In the genomic region with DNA sequence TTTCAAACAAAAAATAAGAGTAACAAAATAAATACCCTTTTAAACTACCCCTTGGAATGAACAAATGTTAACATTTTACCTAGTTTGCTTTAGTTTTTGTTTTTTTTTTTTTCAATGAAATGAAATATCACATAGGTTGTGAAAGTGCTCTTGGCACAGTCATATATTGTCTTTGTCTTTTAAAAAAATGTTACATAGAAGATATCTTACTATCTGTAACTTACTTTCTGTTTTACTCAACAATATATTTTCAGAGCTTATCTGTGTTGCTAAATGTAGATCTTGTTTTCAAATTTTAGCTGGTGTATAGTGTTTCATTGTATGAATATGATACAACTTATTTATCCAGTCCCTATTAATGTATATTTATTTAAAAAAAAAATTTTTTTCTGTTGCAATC, we compare ENCODE assay signal across 37 cellular contexts. TPM values are rescaled to one million over a fixed set of nuclear protein-coding genes. Genes with fewer than 3 reads are reported as not detected.
DNase-seq lines count a peak whose midpoint lies in the region; ATAC-seq, FAIRE-seq and TF ChIP-seq lines count a peak whose summit lies in the region.
"Had no signal": no experiment of that assay in that cellular context is flagged by ENCODE, and none has a peak within 500 bp of the region (broad histone marks: within the 10 kb centered on the region; RNA-seq: fewer than 3 reads in every experiment).

No MANE protein-coding gene starts in this region.

- H3K9me3 ChIP-seq in GM12878 (replicated peaks; ENCODE audit: control insufficient read depth, insufficient read depth, low read length) = no peaks in the 10 kb centered on the region; the same call in 2 of the 3 replicates
- H3K9me3 ChIP-seq: Caco-2, esophagus squamous epithelium, heart left ventricle, thoracic aorta, uterus had no signal

- peaks cover 2% of the 10 kb centered on the region for H3K79me2 ChIP-seq in GM12878 (ENCODE audit: control insufficient read depth, insufficient read depth, low read length)

- no TSS peak for BruUV-seq in GM12878 (replicated peaks; lab: Mats Ljungman, UMichigan)

- POLR2A ChIA-PET in GM12878 (lab: Charles Lee) = interaction anchor here (0.7 to 2.2 kb wide), 3 partner anchors 10 to 1714 kb away, joined by 3 to 5 read pairs (median 3); no protein-coding TSS in a partner anchor

- H3K9ac ChIP-seq in GM12878 (ENCODE audit: control insufficient read depth, insufficient read depth, low read length) = no peak overlapping the region
- H3K9ac ChIP-seq: GM23248, neural progenitor cell had no signal

- H3K27ac ChIP-seq in GM12878 (ENCODE audit: control insufficient read depth, insufficient read depth) = no peak overlapping the region
- H3K27ac ChIP-seq: brain microvascular endothelial cell, esophagus squamous epithelium, GM23248, heart left ventricle, neural progenitor cell, thoracic aorta, uterus, WERI-Rb-1 had no signal

- SMC1A ChIA-PET in GM12878 (lab: Charles Lee; ENCODE audit: uncharacterized antibody, unreplicated experiment) = interaction anchor here (1.1 to 3.1 kb wide), 4 partner anchors 10 to 267 kb away, joined by 3 to 16 read pairs (median 4); a partner anchor contains a TSS

- no peak for DNase-seq in activated CD4-positive, CD25-positive, alpha-beta regulatory T cell treated with anti-CD3 and anti-CD28 coated beads, Interleukin-2, amount 50 U/mL, for 72 hours
- DNase-seq in GM12878 (ENCODE audit: low read depth, low spot score) (no peak), GM12891 (ENCODE audit: insufficient read length, low spot score) (no peak), DMS53 (lab: John Stamatoyannopoulos, UW) (no peak)
- DNase-seq: activated CD4-positive, alpha-beta T cell treated with anti-CD3 and anti-CD28 coated beads, Interleukin-2, amount 50 U/mL, for 1 hour; activated naive CD4-positive, alpha-beta T cell treated with anti-CD3 and anti-CD28 coated beads, Interleukin-2, amount 50 U/mL, for 16 hours; amniotic stem cell; brain microvascular endothelial cell; Caco-2; cerebellar nuclear complex; dermis blood vessel endothelial cell; DMS79; esophagus squamous epithelium; foreskin melanocyte; GDM1; GM23248; heart left ventricle; Kasumi-1; NCI-H1417 treated with DMSO at 0.1 percent for 48 hours; NCI-H2081 treated with DMSO at 0.1 percent for 48 hours; NCI-H226; NCI-H69; Right ventricle myocardium superior; stimulated activated CD4-positive, alpha-beta T cell treated with anti-CD3 and anti-CD28 coated beads, Interleukin-1b, Interleukin-23, amount 100 ng/mL, for 48 hours; uterus; WERI-Rb-1 had no signal

- peaks cover 4% of the 10 kb centered on the region; the same call in 1 of the 2 replicates for H3K4me1 ChIP-seq in GM12878 (ENCODE audit: control insufficient read depth, insufficient read depth, low read length)
- H3K4me1 ChIP-seq: Caco-2, esophagus squamous epithelium, neural progenitor cell, uterus had no signal

- no peaks in the 10 kb centered on the region for H4K20me1 ChIP-seq in GM12878 (ENCODE audit: control insufficient read depth, insufficient read depth)

- TF ChIP-seq POLR2A in GM12878 (IDR thresholded peaks at IDR 0.05; ENCODE audit: low read depth, low read length) (no peak), GM12891 (IDR thresholded peaks at IDR 0.05; ENCODE audit: low read depth, low read length) (no peak)

- RAD21 ChIA-PET in GM12878 (lab: Charles Lee; ENCODE audit: unreplicated experiment) = interaction anchor here (1.8 kb wide), 1 partner anchor 10 kb away, joined by 6 read pairs; a partner anchor contains a TSS

- H3K36me3 ChIP-seq in GM12878 (ENCODE audit: control insufficient read depth in 2 of 2, insufficient read depth in 2 of 2, low read length in 1 of 2) = no peaks in the 10 kb centered on the region; a peak in 1 of 4 replicates
- H3K36me3 ChIP-seq: brain microvascular endothelial cell, neural progenitor cell, thoracic aorta, uterus had no signal

- FAIRE-seq in GM12878 (lab: Jason Lieb, UNC) = no peak
- FAIRE-seq in GM12891 (lab: Jason Lieb, UNC) = no peak
- FAIRE-seq: GM18507, keratinocyte had no signal

- TF ChIP-seq EP300 in GM12878 (IDR thresholded peaks at IDR 0.05; ENCODE audit: borderline replicate concordance in 1 of 2, control insufficient read depth in 1 of 2, low read depth in 2 of 2, low read length in 2 of 2) = no peak

- TF ChIP-seq RAD21 in GM12878 (IDR thresholded peaks at IDR 0.05; ENCODE audit: insufficient read depth, low read depth, low read length) = no peak

- TF ChIP-seq CTCF in GM12878 (IDR thresholded peaks at IDR 0.05 in 2 of 3, conservative IDR thresholded peaks at IDR 0.05 in 1 of 3; ENCODE audit: control insufficient read depth in 2 of 3, extremely low read depth in 1 of 3, insufficient read depth in 1 of 3, low read depth in 3 of 3, low read length in 3 of 3) = no peak

- peak; percentile 58 to 82 for ATAC-seq in activated CD4-positive, CD25-positive, alpha-beta regulatory T cell treated with anti-CD3 and anti-CD28 coated beads, Interleukin-2, amount 50 U/mL, for 24 hours
- peak; percentile 75 for ATAC-seq in GM18517 (IDR thresholded peaks at IDR 0.05; ENCODE audit: unreplicated experiment)
- ATAC-seq in HG02870 (IDR thresholded peaks at IDR 0.05; ENCODE audit: unreplicated experiment) = peak; percentile 79
- ATAC-seq in GM12878 = peak; percentile 89
- ATAC-seq in HG03378 (IDR thresholded peaks at IDR 0.05; ENCODE audit: unreplicated experiment) = no peak
- ATAC-seq: activated T-helper 17 cell treated with anti-CD3 and anti-CD28 coated beads, Interleukin-2, amount 50 U/mL, for 72 hours; heart left ventricle; Panc1 had no signal

- in situ Hi-C loops in GM12878 (cut with MboI) = no loop called here

- H2AFZ ChIP-seq in GM12878 (ENCODE audit: control insufficient read depth, low read depth, low read length) = no peak overlapping the region
- H2AFZ ChIP-seq: neural progenitor cell had no signal

- H3K27me3 ChIP-seq in GM12878 (replicated peaks in 1 of 2; ENCODE audit: control insufficient read depth in 2 of 2, insufficient read depth in 2 of 2, low read length in 1 of 2) = no peaks in the 10 kb centered on the region
- H3K27me3 ChIP-seq: brain microvascular endothelial cell, esophagus squamous epithelium, heart left ventricle, neural progenitor cell, uterus had no signal

- intact Hi-C loops in GM12878 (cut with micrococcal nuclease; ENCODE audit: unreplicated experiment) = no loop called here

- CTCF ChIA-PET in GM12878 (lab: Yijun Ruan, JAX) = interaction anchor here (0.8 to 1.8 kb wide), 2 partner anchors 13 to 22 kb away, joined by 4 to 6 read pairs; no protein-coding TSS in a partner anchor

- H3K4me3 ChIP-seq in GM12878 = no peak overlapping the region
- H3K4me3 ChIP-seq: esophagus squamous epithelium, GM23248, heart left ventricle, neural progenitor cell, smooth muscle cell, thoracic aorta, uterus had no signal

- H3K4me2 ChIP-seq in GM12878 (ENCODE audit: control insufficient read depth, insufficient read depth) = no peak overlapping the region
- H3K4me2 ChIP-seq: neural progenitor cell, smooth muscle cell had no signal

TF ChIP-seq in GM12878, 131 proteins besides CTCF, POLR2A, EP300 and RAD21 (continues in another document):
- TF ChIP-seq TCF12 (IDR thresholded peaks at IDR 0.05; ENCODE audit: low read depth, low read length) = no peak
- TF ChIP-seq ZNF384 (IDR thresholded peaks at IDR 0.05; ENCODE audit: borderline replicate concordance, low read depth, low read length) = peak; percentile 27; the same call in 1 of the 2 replicates
- TF ChIP-seq STAT1 (conservative IDR thresholded peaks at IDR 0.05) = no peak
- no peak for TF ChIP-seq MEF2A (IDR thresholded peaks at IDR 0.05; ENCODE audit: insufficient read depth, low read depth, low read length)

TF ChIP-seq in GM12891, 5 proteins besides CTCF, POLR2A, EP300 and RAD21 (continues in another document):
- TF ChIP-seq POU2F2 (IDR thresholded peaks at IDR 0.05; ENCODE audit: low read depth, low read length) (no peak), SPI1 (IDR thresholded peaks at IDR 0.05; ENCODE audit: low read depth, low read length) (no peak), PAX5 (IDR thresholded peaks at IDR 0.05; ENCODE audit: insufficient read depth, low read length, severe bottlenecking) (no peak), POLR2AphosphoS5 (IDR thresholded peaks at IDR 0.05; ENCODE audit: low read depth, low read length) (no peak)

RNA-seq across cellular contexts. Expression of a gene that starts 8.6 kb away (rescaled TPM):
- 35.4 and 36.5 TPM in 2 replicates for total RNA-seq in GM12878 (2013; cell fraction: nucleolus; rRNA removed)
- total RNA-seq in GM12878 (2014; rRNA removed) (18.5 and 22.1 TPM in 2 replicates), GM12878 (2014; rRNA removed; fragmentation: Illumina TruSeq; extraction: Trizol) (25.6 and 27.4 TPM in 2 replicates), GM12878 (2021) (13.9 and 16.5 TPM in 2 replicates)
- 7.7 TPM for polyA plus RNA-seq in GM12878 (2011; ENCODE audit: low read depth)
- polyA plus RNA-seq in GM12878 (2011; rRNA removed) (21.3 and 36.4 TPM in 2 replicates), GM12878 (2014; fragmentation: Illumina TruSeq; extraction: Trizol) (20.4 and 34.4 TPM in 2 replicates), GM12878 (2014; fragmentation: Nextera tagmentation; extraction: Ambion mirVana) (10 to 100 TPM; 22.6 to 24.0 TPM), GM12878 (2014; rRNA removed) (12.0 and 12.7 TPM in 2 replicates), GM12878 (2016; fragmentation: Nextera tagmentation; extraction: Ambion mirVana) (10 to 100 TPM; 29.0 to 30.5 TPM)
- 9.2 and 13.6 TPM in 2 replicates for polyA plus RNA-seq in GM12878 (2011; cell fraction: cytosol; rRNA removed)
- polyA plus RNA-seq in GM12878 (2011; cell fraction: nucleus; rRNA removed) = 14.8 and 16.3 TPM in 2 replicates
- 8.2 and 12.6 TPM in 2 replicates for polyA plus RNA-seq in GM12878 (2012)
- 9.3 and 13.4 TPM in 2 replicates for polyA minus RNA-seq in GM12878 (2011; rRNA and poly(A)+ RNA removed)
- 4.0 and 12.5 TPM in 2 replicates for polyA minus RNA-seq in GM12878 (2011; cell fraction: cytosol; rRNA and poly(A)+ RNA removed)
- polyA minus RNA-seq in GM12878 (2011; cell fraction: nucleus; rRNA and poly(A)+ RNA removed) = 8.6 and 12.9 TPM in 2 replicates
- polyA plus RNA-seq in GM12891 (2012; ENCODE audit: low read depth, missing spikeins) = 7.8 TPM

RNA-seq across cellular contexts. Expression of a gene that starts 9.3 kb away (rescaled TPM):
- 12.5 and 14.1 TPM in 2 replicates for total RNA-seq in GM12878 (2013; cell fraction: nucleolus; rRNA removed)
- total RNA-seq in GM12878 (2014; rRNA removed) = 3.8 and 4.3 TPM in 2 replicates
- total RNA-seq in GM12878 (2014; rRNA removed; fragmentation: Illumina TruSeq; extraction: Trizol) = 3.1 and 3.2 TPM in 2 replicates
- total RNA-seq in GM12878 (2021) = 2.4 and 2.8 TPM in 2 replicates
- polyA plus RNA-seq in GM12878 (2011; ENCODE audit: low read depth) = 1.8 TPM
- polyA plus RNA-seq in GM12878 (2011; rRNA removed) = 13.0 and 17.3 TPM in 2 replicates
- polyA plus RNA-seq in GM12878 (2011; cell fraction: cytosol; rRNA removed) = 4.1 and 5.0 TPM in 2 replicates
- polyA plus RNA-seq in GM12878 (2011; cell fraction: nucleus; rRNA removed) = 8.0 and 11.5 TPM in 2 replicates
- polyA plus RNA-seq in GM12878 (2012) = 2.8 and 5.1 TPM in 2 replicates
- polyA plus RNA-seq in GM12878 (2014; fragmentation: Illumina TruSeq; extraction: Trizol) = 3.4 TPM in 2 replicates
- 1 to 10 TPM; 1.3 to 1.4 TPM for polyA plus RNA-seq in GM12878 (2014; fragmentation: Nextera tagmentation; extraction: Ambion mirVana)
- 2.0 and 3.0 TPM in 2 replicates for polyA plus RNA-seq in GM12878 (2014; rRNA removed)
- polyA plus RNA-seq in GM12878 (2016; fragmentation: Nextera tagmentation; extraction: Ambion mirVana) = 1 to 10 TPM; 6.0 to 8.3 TPM
- polyA minus RNA-seq in GM12878 (2011; rRNA and poly(A)+ RNA removed) = 8.3 and 10.6 TPM in 2 replicates
- polyA minus RNA-seq in GM12878 (2011; cell fraction: cytosol; rRNA and poly(A)+ RNA removed) = 2.8 and 3.5 TPM in 2 replicates
- polyA minus RNA-seq in GM12878 (2011; cell fraction: nucleus; rRNA and poly(A)+ RNA removed) = 12.1 and 12.2 TPM in 2 replicates
- 3.7 TPM for polyA plus RNA-seq in GM12891 (2012; ENCODE audit: low read depth, missing spikeins)
